In the genomic region with DNA sequence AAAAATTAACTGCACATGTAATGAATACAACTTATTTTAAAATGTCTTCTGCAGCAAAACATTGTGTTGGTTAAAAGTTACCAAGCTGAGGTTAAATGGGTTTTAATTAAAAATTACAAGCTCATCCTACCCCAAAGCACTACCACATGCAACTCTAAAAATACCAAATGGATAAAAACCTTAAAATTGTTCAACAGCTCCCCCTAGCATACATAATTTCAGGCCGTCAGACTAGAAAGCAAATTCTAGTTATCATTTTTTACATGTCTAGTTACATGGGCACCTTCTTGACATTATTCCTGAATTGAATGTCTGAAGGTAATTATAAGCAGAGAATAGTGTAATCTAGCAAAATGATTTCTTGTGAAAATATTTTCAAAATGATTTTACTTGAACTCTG, we compare ENCODE assay signal across 8 cellular contexts.
DNase-seq lines count a peak whose midpoint lies in the region; ATAC-seq, FAIRE-seq and TF ChIP-seq lines count a peak whose summit lies in the region.

No MANE protein-coding gene starts in this region.

- no peak for ATAC-seq in activated CD4-positive, alpha-beta T cell treated with anti-CD3 and anti-CD28 coated beads for 36 hours
- ATAC-seq in stimulated activated naive B cell treated with anti-CD40 and anti-IgM and Interleukin-4, amounts not matched to agents 10 μg/mL and 1 μg/mL and 100 μg/mL, for 72 hours (replicated peaks): no peak
- no peak for ATAC-seq in CD4-positive, alpha-beta T cell (ENCODE audit: poor library complexity)

- H3K4me2 ChIP-seq in GM23248 (ENCODE audit: unreplicated experiment): no peak overlapping the region
- H3K4me2 ChIP-seq in parathyroid adenoma (ENCODE audit: low read length): no peak overlapping the region

- H3K36me3 Mint-ChIP-seq in activated CD4-positive, alpha-beta T cell treated with anti-CD3 and anti-CD28 coated beads for 36 hours (ENCODE audit: low read depth): no peaks in the 10 kb centered on the region
- H3K36me3 Mint-ChIP-seq in stimulated activated naive B cell treated with anti-CD40 and anti-IgM and Interleukin-4, amounts not matched to agents 10 μg/mL and 1 μg/mL and 100 μg/mL, for 72 hours: no peaks in the 10 kb centered on the region
- no peaks in the 10 kb centered on the region for H3K36me3 Mint-ChIP-seq in CD4-positive, alpha-beta T cell (ENCODE audit: low read depth)

- H3K9me2 ChIP-seq in GM23248 (ENCODE audit: insufficient read depth): no peaks in the 10 kb centered on the region

- no peak overlapping the region for H3K9ac ChIP-seq in GM23248
- H3K9ac ChIP-seq in parathyroid adenoma: no peak overlapping the region

- H3K4me1 ChIP-seq in GM23248 (ENCODE audit: insufficient read depth): peaks cover 10% of the 10 kb centered on the region
- no peaks in the 10 kb centered on the region for H3K4me1 ChIP-seq in parathyroid adenoma

- in situ Hi-C loops in GM23248 (cut with MboI): loop anchor here (10.0 to 25.0 kb wide), 2 partner anchors 101 to 476 kb away; no protein-coding TSS in a partner anchor

- H2AFZ ChIP-seq in GM23248: no peak overlapping the region
- no peak overlapping the region for H2AFZ ChIP-seq in parathyroid adenoma

- peak; percentile 17 for TF ChIP-seq CTCF in parathyroid adenoma (IDR thresholded peaks at IDR 0.05)
- TF ChIP-seq CTCF in CD4-positive, alpha-beta T cell (IDR thresholded peaks at IDR 0.05): no peak

- H3K27me3 Mint-ChIP-seq in activated CD4-positive, alpha-beta T cell treated with anti-CD3 and anti-CD28 coated beads for 36 hours: peaks cover 2% of the 10 kb centered on the region
- H3K27me3 Mint-ChIP-seq in stimulated activated naive B cell treated with anti-CD40 and anti-IgM and Interleukin-4, amounts not matched to agents 10 μg/mL and 1 μg/mL and 100 μg/mL, for 72 hours: no peaks in the 10 kb centered on the region
- peaks cover 5% of the 10 kb centered on the region for H3K27me3 Mint-ChIP-seq in CD4-positive, alpha-beta T cell

- WGBS in GM23248 (ENCODE audit: low coverage in 1 of 2, low lambda C conversion rate in 2 of 2, missing lambda C conversion rate in 2 of 2), 2 experiments: 12 to 20% methylated on average over 1 of the region's 1 CpG

- no peaks in the 10 kb centered on the region for H3F3A ChIP-seq in GM23248 (ENCODE audit: insufficient read depth)

- peak; percentile 84 for FAIRE-seq in endometrium (lab: Jason Lieb, UNC)

- DNase-seq in GM23248 (peak; percentile 46), NCI-H774 (lab: John Stamatoyannopoulos, UW) (peak; percentile 32), NCI-H187 (lab: John Stamatoyannopoulos, UW) (no peak)
- no peak for DNase-seq in activated CD4-positive, alpha-beta T cell treated with anti-CD3 and anti-CD28 coated beads for 36 hours
- no peak for DNase-seq in stimulated activated naive B cell treated with anti-CD40 and anti-IgM and Interleukin-4, amounts not matched to agents 10 μg/mL and 1 μg/mL and 100 μg/mL, for 72 hours
- no peak for DNase-seq in CD4-positive, alpha-beta T cell

- no peaks in the 10 kb centered on the region for H3K36me3 ChIP-seq in GM23248 (ENCODE audit: low read depth)
- no peaks in the 10 kb centered on the region for H3K36me3 ChIP-seq in parathyroid adenoma (ENCODE audit: control insufficient read depth, insufficient read depth, low read length)

- H4K20me1 ChIP-seq in GM23248 (ENCODE audit: insufficient read depth): no peaks in the 10 kb centered on the region

- intact Hi-C loops in activated CD4-positive, alpha-beta T cell treated with anti-CD3 and anti-CD28 coated beads for 36 hours (cut with DNase I, micrococcal nuclease): no loop called here
- intact Hi-C loops in CD4-positive, alpha-beta T cell (cut with DNase I, micrococcal nuclease): loop anchor here in 1 of 2 experiments (5.0 kb wide), 1 partner anchor 464 kb away; no protein-coding TSS in a partner anchor

- no peaks in the 10 kb centered on the region for H3K27me3 ChIP-seq in GM23248 (replicated peaks; ENCODE audit: insufficient read depth)
- no peaks in the 10 kb centered on the region for H3K27me3 ChIP-seq in parathyroid adenoma (ENCODE audit: control insufficient read depth, insufficient read depth, low read length)
- no peaks in the 10 kb centered on the region for H3K27me3 ChIP-seq in CD4-positive, alpha-beta T cell (ENCODE audit: control insufficient read depth, insufficient read depth, low read length)

- CTCF ChIA-PET in activated CD4-positive, alpha-beta T cell treated with anti-CD3 and anti-CD28 coated beads for 36 hours (lab: Charles Lee): interaction anchor here (0.7 kb wide), 1 partner anchor 176 kb away, joined by 3 read pairs; the partner anchor contains the start of gene C1orf21
- CTCF ChIA-PET in CD4-positive, alpha-beta T cell (lab: Charles Lee): no interaction called here

- no peaks in the 10 kb centered on the region for H3K9me3 Mint-ChIP-seq in activated CD4-positive, alpha-beta T cell treated with anti-CD3 and anti-CD28 coated beads for 36 hours (ENCODE audit: low read depth)
- H3K9me3 Mint-ChIP-seq in stimulated activated naive B cell treated with anti-CD40 and anti-IgM and Interleukin-4, amounts not matched to agents 10 μg/mL and 1 μg/mL and 100 μg/mL, for 72 hours: peaks cover 0 to 1% of the 10 kb centered on the region in 2 donors
- no peaks in the 10 kb centered on the region for H3K9me3 Mint-ChIP-seq in CD4-positive, alpha-beta T cell

- H3K79me2 ChIP-seq in GM23248 (ENCODE audit: insufficient read depth) (no peaks in the 10 kb centered on the region), parathyroid adenoma (no peaks in the 10 kb centered on the region)

- H3K4me3 Mint-ChIP-seq in activated CD4-positive, alpha-beta T cell treated with anti-CD3 and anti-CD28 coated beads for 36 hours: no peak overlapping the region
- H3K4me3 Mint-ChIP-seq in stimulated activated naive B cell treated with anti-CD40 and anti-IgM and Interleukin-4, amounts not matched to agents 10 μg/mL and 1 μg/mL and 100 μg/mL, for 72 hours: no peak overlapping the region
- H3K4me3 Mint-ChIP-seq in CD4-positive, alpha-beta T cell: no peak overlapping the region

- H3K27ac ChIP-seq in GM23248: no peak overlapping the region
- H3K27ac ChIP-seq in parathyroid adenoma: no peak overlapping the region
- H3K27ac ChIP-seq in CD4-positive, alpha-beta T cell (ENCODE audit: low read depth, low read length): no peak overlapping the region

- POLR2A ChIA-PET in activated CD4-positive, alpha-beta T cell treated with anti-CD3 and anti-CD28 coated beads for 36 hours (lab: Charles Lee): no interaction called here
- POLR2A ChIA-PET in CD4-positive, alpha-beta T cell (lab: Charles Lee): no interaction called here

- H3K27ac Mint-ChIP-seq in activated CD4-positive, alpha-beta T cell treated with anti-CD3 and anti-CD28 coated beads for 36 hours: no peak overlapping the region
- H3K27ac Mint-ChIP-seq in stimulated activated naive B cell treated with anti-CD40 and anti-IgM and Interleukin-4, amounts not matched to agents 10 μg/mL and 1 μg/mL and 100 μg/mL, for 72 hours: no peak overlapping the region
- H3K27ac Mint-ChIP-seq in CD4-positive, alpha-beta T cell: no peak overlapping the region

- no peak overlapping the region for H3K4me3 ChIP-seq in GM23248
- no peak overlapping the region for H3K4me3 ChIP-seq in parathyroid adenoma (ENCODE audit: low read depth, low read length)

- no peaks in the 10 kb centered on the region for H3K9me3 ChIP-seq in GM23248 (ENCODE audit: low read depth)
- H3K9me3 ChIP-seq in parathyroid adenoma (ENCODE audit: control insufficient read depth, low read length): no peaks in the 10 kb centered on the region
- no peaks in the 10 kb centered on the region for H3K9me3 ChIP-seq in CD4-positive, alpha-beta T cell (ENCODE audit: control insufficient read depth, low read length)

- no peaks in the 10 kb centered on the region for H3K4me1 Mint-ChIP-seq in activated CD4-positive, alpha-beta T cell treated with anti-CD3 and anti-CD28 coated beads for 36 hours
- H3K4me1 Mint-ChIP-seq in stimulated activated naive B cell treated with anti-CD40 and anti-IgM and Interleukin-4, amounts not matched to agents 10 μg/mL and 1 μg/mL and 100 μg/mL, for 72 hours: peaks cover 0 to 9% of the 10 kb centered on the region in 2 donors
- H3K4me1 Mint-ChIP-seq in CD4-positive, alpha-beta T cell (ENCODE audit: low read depth): no peaks in the 10 kb centered on the region

Comparison
In these comparisons a context has a peak if more than half of its experiments do, and no peak if none do; other contexts are left out.
1. DNase-seq: peak in GM23248 (single experiment) and NCI-H774 (single experiment); none in activated CD4-positive, alpha-beta T cell treated with anti-CD3 and anti-CD28 coated beads for 36 hours (single experiment), stimulated activated naive B cell treated with anti-CD40 and anti-IgM and Interleukin-4, amounts not matched to agents 10 μg/mL and 1 μg/mL and 100 μg/mL, for 72 hours (single experiment), CD4-positive, alpha-beta T cell (0 of 10) and NCI-H187 (0 of 2).